ENCODE assay signal across 7 cellular contexts in the genomic region with DNA sequence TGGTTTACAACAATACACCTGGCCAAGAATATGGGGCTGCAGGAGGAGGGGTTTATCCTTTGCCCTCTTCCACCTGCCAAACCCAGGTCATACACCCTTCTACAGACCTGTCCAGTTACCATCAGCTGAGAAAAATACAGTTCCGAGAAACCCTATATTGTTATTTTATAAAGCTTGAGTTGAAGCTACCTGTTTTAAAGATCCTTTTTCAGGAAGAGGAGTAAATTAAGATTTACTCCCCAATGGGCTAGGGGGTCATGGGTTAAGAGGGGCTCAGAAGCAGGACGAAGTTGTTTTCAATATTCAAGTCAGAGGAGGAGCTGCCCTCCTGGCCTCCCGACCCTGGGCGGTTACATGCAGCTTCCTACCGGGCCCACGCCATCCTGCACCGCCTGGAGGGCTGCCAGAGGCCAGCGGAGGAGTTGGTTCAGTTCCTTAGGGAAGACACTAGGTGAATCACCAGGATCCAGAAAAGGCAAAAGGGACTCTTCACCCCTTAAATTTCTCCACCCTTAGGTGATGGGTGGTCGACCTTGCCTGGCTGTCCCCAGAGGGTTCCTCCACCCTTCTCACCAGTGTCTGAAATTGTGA. TPM values are rescaled to one million over a fixed set of nuclear protein-coding genes. Genes with fewer than 3 reads are reported as not detected.
DNase-seq lines count a peak whose midpoint lies in the region; ATAC-seq and TF ChIP-seq lines count a peak whose summit lies in the region.

No MANE protein-coding gene starts in this region.

- H3K27ac ChIP-seq in H9 (ENCODE audit: insufficient read length, low read depth, low read length) = no peak overlapping the region
- H3K27ac ChIP-seq in iPS-20b (ENCODE audit: low read length) = no peak overlapping the region
- H3K27ac ChIP-seq in Karpas-422 (ENCODE audit: low read length) = no peak overlapping the region

- peaks cover 18% of the 10 kb centered on the region for H3K23me2 ChIP-seq in H9 (ENCODE audit: insufficient read length, low read depth, low read length, poor library complexity, severe bottlenecking)

- no peak overlapping the region for H4K91ac ChIP-seq in H9 (ENCODE audit: insufficient read length, low read depth, low read length)

- H3K36me3 ChIP-seq in iPS-20b (ENCODE audit: insufficient read depth, low read depth, low read length) = no peaks in the 10 kb centered on the region
- H3K36me3 ChIP-seq in Karpas-422 (ENCODE audit: insufficient read depth, low read length) = no peaks in the 10 kb centered on the region

- H2AFZ ChIP-seq in H9 (ENCODE audit: low read length) (no peak overlapping the region), Karpas-422 (ENCODE audit: low read length) (no peak overlapping the region)

- H3K9me3 Mint-ChIP-seq in H9 (0 out of 5 replicates have a peak, but pooled peaks cover 0 to 2% of the 10 kb centered on the region in 2 experiments), WTC11 (no peaks in the 10 kb centered on the region)

- H3K9ac ChIP-seq in H9 (ENCODE audit: extremely low read depth, insufficient read length, low read length) (no peak overlapping the region), iPS-20b (ENCODE audit: low read depth, low read length) (no peak overlapping the region), Karpas-422 (ENCODE audit: low read length) (no peak overlapping the region)

- H3K9me3 ChIP-seq in H9 (ENCODE audit: control insufficient read depth, low read depth, low read length) = no peaks in the 10 kb centered on the region
- no peaks in the 10 kb centered on the region for H3K9me3 ChIP-seq in iPS-20b (ENCODE audit: insufficient read depth, low read depth, low read length)
- H3K9me3 ChIP-seq in Karpas-422 (ENCODE audit: low read length) = no peaks in the 10 kb centered on the region

- DNase-seq in H9 (no peak), WTC11 (ENCODE audit: low spot score) (no peak), sciatic nerve (ENCODE audit: low spot score) (no peak), NCI-H1436 (lab: John Stamatoyannopoulos, UW) (no peak), Karpas-422 (no peak), NCI-H2081 treated with DMSO at 0.1 percent for 48 hours (lab: John Stamatoyannopoulos, UW) (no peak)

- H3K27ac Mint-ChIP-seq in H9 (no peak overlapping the region), WTC11 (no peak overlapping the region)

- H2AK5ac ChIP-seq in H9 (ENCODE audit: insufficient read length, low read length) = no peak overlapping the region

- H3K27me3 Mint-ChIP-seq in H9 (ENCODE audit: low read depth) (peaks cover 86% of the 10 kb centered on the region), WTC11 (ENCODE audit: low read depth) (peaks cover 84% of the 10 kb centered on the region)

- H2BK120ac ChIP-seq in H9 (ENCODE audit: low read depth, low read length, poor library complexity, severe bottlenecking) = no peak overlapping the region

- H3K27me3 ChIP-seq in H9 (ENCODE audit: insufficient read depth, low read length) (peaks cover 51% of the 10 kb centered on the region), iPS-20b (ENCODE audit: insufficient read depth, low read length) (peaks cover 82% of the 10 kb centered on the region), Karpas-422 (ENCODE audit: low read length) (no peaks in the 10 kb centered on the region)

- peak overlapping the region; percentile 55 for H3K4me2 ChIP-seq in H9 (ENCODE audit: insufficient read depth, insufficient read length, low read length)
- H3K4me2 ChIP-seq in Karpas-422 (ENCODE audit: low read depth, low read length, poor library complexity, severe bottlenecking) = no peak overlapping the region

- TF ChIP-seq CTCF in H9 (conservative IDR thresholded peaks at IDR 0.05) (no peak), WTC11 (IDR thresholded peaks at IDR 0.05) (no peak)

- H3K9me2 ChIP-seq in Karpas-422 (replicated peaks; ENCODE audit: insufficient read depth, low read length) = no peaks in the 10 kb centered on the region

- H3K4me3 Mint-ChIP-seq in H9 (peak overlapping the region; percentile 58 to 77), WTC11 (peak overlapping the region; percentile 68)

- H3T11ph ChIP-seq in H9 (ENCODE audit: low read length) = no peak overlapping the region

- H3K4me1 Mint-ChIP-seq in H9 = peaks cover 11 to 25% of the 10 kb centered on the region in 2 experiments
- H3K4me1 Mint-ChIP-seq in WTC11 = peaks cover 18% of the 10 kb centered on the region

- no peak overlapping the region for H2BK15ac ChIP-seq in H9 (ENCODE audit: low read depth, low read length)

- peak overlapping the region; percentile 66 for H3K4me3 ChIP-seq in iPS-20b (ENCODE audit: low read length)
- H3K4me3 ChIP-seq in Karpas-422 (ENCODE audit: low read length) = no peak overlapping the region

- CTCF ChIA-PET in WTC11 (lab: Charles Lee) = interaction anchor here (0.6 to 2.2 kb wide), 10 partner anchors 9 to 637 kb away, joined by 3 to 9 read pairs (median 5); a partner anchor contains a TSS

- no peak overlapping the region for H3K56ac ChIP-seq in H9 (ENCODE audit: insufficient read length, low read depth, low read length)

- H2BK5ac ChIP-seq in H9 (ENCODE audit: insufficient read length, low read length) = no peak overlapping the region

- H2BK20ac ChIP-seq in H9 (ENCODE audit: low read depth, low read length, poor library complexity, severe bottlenecking) = no peak overlapping the region

- no peak overlapping the region for H3K23ac ChIP-seq in H9 (ENCODE audit: insufficient read length, low read depth, low read length)

- H3K18ac ChIP-seq in H9 (ENCODE audit: insufficient read length, low read depth, low read length) = no peak overlapping the region

- no peak overlapping the region for H4K8ac ChIP-seq in H9 (replicated peaks; ENCODE audit: insufficient read length, low read depth, low read length)

- H3K4me1 ChIP-seq in H9 (ENCODE audit: insufficient read depth, low read length) = no peaks in the 10 kb centered on the region
- H3K4me1 ChIP-seq in iPS-20b (ENCODE audit: insufficient read depth, low read length) = peaks cover 11% of the 10 kb centered on the region; the same call in 1 of the 2 replicates
- H3K4me1 ChIP-seq in Karpas-422 (ENCODE audit: low read length) = peaks cover 33% of the 10 kb centered on the region

- POLR2A ChIA-PET in WTC11 (lab: Charles Lee) = no interaction called here

- WGBS in H9 (ENCODE audit: extremely low coverage, insufficient read length, low lambda C conversion rate) = no CpG with 5 or more reads among the region's 9 CpGs

- H4K20me1 ChIP-seq in H9 (ENCODE audit: control insufficient read depth, insufficient read depth, insufficient read length) (peaks cover 2% of the 10 kb centered on the region), Karpas-422 (ENCODE audit: insufficient read depth, low read depth, low read length) (no peaks in the 10 kb centered on the region)

- H4K5ac ChIP-seq in H9 (ENCODE audit: insufficient read length, low read depth, low read length) = no peak overlapping the region

- H3K36me3 Mint-ChIP-seq in H9 (ENCODE audit: insufficient read depth in 1 of 3, low read depth in 3 of 3) (no peaks in the 10 kb centered on the region), WTC11 (no peaks in the 10 kb centered on the region)

- H3K79me1 ChIP-seq in H9 (ENCODE audit: insufficient read depth, low read depth, low read length, poor library complexity, severe bottlenecking) = no peaks in the 10 kb centered on the region

- H3K79me2 ChIP-seq in H9 (ENCODE audit: insufficient read depth, low read length) (no peaks in the 10 kb centered on the region), Karpas-422 (ENCODE audit: low read length) (no peaks in the 10 kb centered on the region)

- ATAC-seq in WTC11 (peak; percentile 11; the same call in 1 of the 2 replicates), sciatic nerve (peak; percentile 52)

- intact Hi-C loops in sciatic nerve (cut with DNase I) = loop anchor here (10.0 kb wide), 1 partner anchor 293 kb away; no protein-coding TSS in a partner anchor

- H2BK12ac ChIP-seq in H9 (ENCODE audit: insufficient read length, low read depth, low read length) = no peak overlapping the region

- no peak overlapping the region for H3K14ac ChIP-seq in H9 (ENCODE audit: insufficient read depth, low read length)

- H3K4ac ChIP-seq in H9 (ENCODE audit: low read depth, low read length) = no peak overlapping the region

TF ChIP-seq in WTC11, 78 proteins besides CTCF, POLR2A, EP300 and RAD21 (continues in another document):
- no peak for TF ChIP-seq MYBL2 (CRISPR knock-in tag; IDR thresholded peaks at IDR 0.05)
- no peak for TF ChIP-seq JUN (CRISPR knock-in tag; IDR thresholded peaks at IDR 0.05)
- TF ChIP-seq, protein P1, sequence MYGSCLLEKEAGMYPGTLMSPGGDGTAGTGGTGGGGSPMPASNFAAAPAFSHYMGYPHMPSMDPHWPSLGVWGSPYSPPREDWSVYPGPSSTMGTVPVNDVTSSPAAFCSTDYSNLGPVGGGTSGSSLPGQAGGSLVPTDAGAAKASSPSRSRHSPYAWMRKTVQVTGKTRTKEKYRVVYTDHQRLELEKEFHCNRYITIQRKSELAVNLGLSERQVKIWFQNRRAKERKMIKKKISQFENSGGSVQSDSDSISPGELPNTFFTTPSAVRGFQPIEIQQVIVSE (CRISPR knock-in tag; IDR thresholded peaks at IDR 0.05; ENCODE audit: borderline replicate concordance) = no peak
- no peak for TF ChIP-seq NR3C1 (CRISPR knock-in tag; conservative IDR thresholded peaks at IDR 0.05; ENCODE audit: low read depth)
- TF ChIP-seq, protein P2, sequence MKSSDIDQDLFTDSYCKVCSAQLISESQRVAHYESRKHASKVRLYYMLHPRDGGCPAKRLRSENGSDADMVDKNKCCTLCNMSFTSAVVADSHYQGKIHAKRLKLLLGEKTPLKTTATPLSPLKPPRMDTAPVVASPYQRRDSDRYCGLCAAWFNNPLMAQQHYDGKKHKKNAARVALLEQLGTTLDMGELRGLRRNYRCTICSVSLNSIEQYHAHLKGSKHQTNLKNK (CRISPR knock-in tag; IDR thresholded peaks at IDR 0.05) = no peak
- no peak for TF ChIP-seq GRHL2 (CRISPR knock-in tag; IDR thresholded peaks at IDR 0.05; ENCODE audit: insufficient replicate concordance, severe bottlenecking)
- TF ChIP-seq TEAD1 (CRISPR knock-in tag; IDR thresholded peaks at IDR 0.05) = no peak
- TF ChIP-seq, protein P3, sequence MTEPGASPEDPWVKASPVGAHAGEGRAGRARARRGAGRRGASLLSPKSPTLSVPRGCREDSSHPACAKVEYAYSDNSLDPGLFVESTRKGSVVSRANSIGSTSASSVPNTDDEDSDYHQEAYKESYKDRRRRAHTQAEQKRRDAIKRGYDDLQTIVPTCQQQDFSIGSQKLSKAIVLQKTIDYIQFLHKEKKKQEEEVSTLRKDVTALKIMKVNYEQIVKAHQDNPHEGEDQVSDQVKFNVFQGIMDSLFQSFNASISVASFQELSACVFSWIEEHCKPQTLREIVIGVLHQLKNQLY (CRISPR knock-in tag; IDR thresholded peaks at IDR 0.05) = no peak

RNA-seq across cellular contexts. Expression of a gene that starts 1.3 kb away (rescaled TPM):
- 0.28 and 0.59 TPM in 2 replicates for total RNA-seq in H9 (2021)
- total RNA-seq in WTC11 (2021) = 0.11 TPM in 2 of 3 replicates, not detected in the other
- total RNA-seq in sciatic nerve = 6.4 TPM
- total RNA-seq in Karpas-422 (2014; rRNA removed; shearing (Covaris generic); ENCODE audit: low replicate concordance) = not detected in 2 replicates

RNA-seq across cellular contexts. Expression of a gene that starts 30.6 kb away (rescaled TPM):
- total RNA-seq in H9 (2021) (0.83 and 0.92 TPM in 2 replicates), WTC11 (2021) (0.48 to 0.85 TPM (median 0.82 TPM) in 3 replicates), sciatic nerve (not detected)
- 5.0 and 5.8 TPM in 2 replicates for total RNA-seq in Karpas-422 (2014; rRNA removed; shearing (Covaris generic); ENCODE audit: low replicate concordance)

RNA-seq across cellular contexts. Expression of a gene that starts 40.7 kb away (rescaled TPM):
- not detected in 2 replicates for total RNA-seq in H9 (2021)
- total RNA-seq in WTC11 (2021) = not detected in 3 replicates
- total RNA-seq in sciatic nerve = not detected
- total RNA-seq in Karpas-422 (2014; rRNA removed; shearing (Covaris generic); ENCODE audit: low replicate concordance) = not detected in 2 replicates
